In genomic region chr1:94912263-94912986, GRCh38 we compare ENCODE assay signal across 22 cellular contexts. TPM values are rescaled to one million over a fixed set of nuclear protein-coding genes. Genes with fewer than 3 reads are reported as not detected.
DNase-seq lines count a peak whose midpoint lies in the region; ATAC-seq, FAIRE-seq and TF ChIP-seq lines count a peak whose summit lies in the region.
"Had no signal": no experiment of that assay in that cellular context is flagged by ENCODE, and none has a peak within 500 bp of the region (broad histone marks: within the 10 kb centered on the region; RNA-seq: fewer than 3 reads in every experiment).

No MANE protein-coding gene starts in this region.

- no peak overlapping the region for H2BK15ac ChIP-seq in H1 (ENCODE audit: low read length)

- no peak overlapping the region for H3K4me3 Mint-ChIP-seq in neural progenitor cell
- H3K4me3 Mint-ChIP-seq: central memory CD8-positive, alpha-beta T cell had no signal

- H3K23ac ChIP-seq in H1 (ENCODE audit: insufficient read length), result no peak overlapping the region

- H3K27me3 ChIP-seq in MG63 (no peaks in the 10 kb centered on the region), H1 (replicated peaks in 1 of 4; ENCODE audit: control insufficient read depth in 3 of 4, extremely low read depth in 1 of 4, insufficient read depth in 3 of 4, low read length in 3 of 4) (no peaks in the 10 kb centered on the region), neural progenitor cell (no peaks in the 10 kb centered on the region), tibial artery (no peaks in the 10 kb centered on the region)
- H3K27me3 ChIP-seq: heart left ventricle, ovary, thyroid gland had no signal

- 79% methylated on average over 8 of the region's 8 CpGs; no CpG with 5 or more reads in 1 of the 2 experiments for WGBS in H1 (ENCODE audit: extremely low coverage in 1 of 2, insufficient coverage in 1 of 2, insufficient read length in 1 of 2, insufficient replicate concordance in 2 of 2, low coverage in 1 of 2, low lambda C conversion rate in 2 of 2, missing lambda C conversion rate in 1 of 2), 2 experiments

- peaks cover 54 to 98% of the 10 kb centered on the region in 2 experiments for H3K79me2 ChIP-seq in H1 (ENCODE audit: control insufficient read depth in 1 of 2, insufficient read depth in 2 of 2, low read length in 2 of 2)
- H3K79me2 ChIP-seq in neural progenitor cell (ENCODE audit: low read depth), result peaks cover 100% of the 10 kb centered on the region

- no peak overlapping the region for H3K4ac ChIP-seq in H1 (replicated peaks; ENCODE audit: insufficient read length, low read depth, low read length)

- TF ChIP-seq CTCF in H1 (IDR thresholded peaks at IDR 0.05; ENCODE audit: control extremely low read depth in 1 of 3, insufficient read depth in 1 of 3, low read depth in 1 of 3, low read length in 3 of 3) (no peak), neural progenitor cell (IDR thresholded peaks at IDR 0.05) (no peak), tibial artery (IDR thresholded peaks at IDR 0.05) (no peak)

- no peaks in the 10 kb centered on the region for H3K23me2 ChIP-seq in H1 (ENCODE audit: low read depth, low read length)

- peaks cover 19% of the 10 kb centered on the region for H3F3A ChIP-seq in neural progenitor cell (ENCODE audit: low read depth)

- no peak for TF ChIP-seq RAD21 in H1 (IDR thresholded peaks at IDR 0.05 in 1 of 2, conservative IDR thresholded peaks at IDR 0.05 in 1 of 2; ENCODE audit: low read depth in 2 of 2, low read length in 2 of 2)

- H3K56ac ChIP-seq in H1 (replicated peaks; ENCODE audit: insufficient read length, low read depth, low read length), result no peak overlapping the region

- peaks cover 46 to 55% of the 10 kb centered on the region in 2 experiments for H4K20me1 ChIP-seq in H1 (replicated peaks in 1 of 2; ENCODE audit: control insufficient read depth in 1 of 2, insufficient read depth in 2 of 2, low read length in 2 of 2)
- peaks cover 100% of the 10 kb centered on the region for H4K20me1 ChIP-seq in neural progenitor cell (ENCODE audit: low read depth)

- H2BK12ac ChIP-seq in H1 (ENCODE audit: low read depth, low read length), result no peak overlapping the region

- H3K9ac ChIP-seq in H1 (replicated peaks in 1 of 4; ENCODE audit: extremely low read depth in 1 of 4, low read depth in 3 of 4, low read length in 3 of 4), result no peak overlapping the region
- H3K9ac ChIP-seq in neural progenitor cell, result no peak overlapping the region

- H3K4me3 ChIP-seq in MG63 (no peak overlapping the region), H1 (ENCODE audit: extremely low read depth in 1 of 4, insufficient read depth in 2 of 4, low read depth in 3 of 4, low read length in 4 of 4) (no peak overlapping the region), neural progenitor cell (no peak overlapping the region), tibial artery (no peak overlapping the region)
- H3K4me3 ChIP-seq: heart left ventricle, lung, ovary, thyroid gland had no signal

- peaks cover 32% of the 10 kb centered on the region for H3K36me3 ChIP-seq in MG63
- H3K36me3 ChIP-seq in H1 (ENCODE audit: control insufficient read depth in 2 of 4, insufficient read depth in 4 of 4, low read length in 3 of 4), result peaks cover 0 to 7% (median 0%) of the 10 kb centered on the region in 4 experiments; a peak in 1 of 8 replicates
- no peaks in the 10 kb centered on the region for H3K36me3 ChIP-seq in neural progenitor cell
- H3K36me3 ChIP-seq in tibial artery, result no peaks in the 10 kb centered on the region
- H3K36me3 ChIP-seq: ovary, thyroid gland had no signal

- H3K9me3 Mint-ChIP-seq in neural progenitor cell, result peaks cover 55% of the 10 kb centered on the region
- H3K9me3 Mint-ChIP-seq: central memory CD8-positive, alpha-beta T cell had no signal

- no peak overlapping the region for H2BK120ac ChIP-seq in H1 (replicated peaks; ENCODE audit: low read depth, low read length)

- no peak for TF ChIP-seq EP300 in H1 (IDR thresholded peaks at IDR 0.05; ENCODE audit: borderline replicate concordance in 1 of 2, low read depth in 2 of 2, low read length in 2 of 2)

- POLR2A ChIA-PET in H1 (lab: Charles Lee; ENCODE audit: partially characterized antibody), result interaction anchor here (0.7 to 4.5 kb wide), 6 partner anchors 10 to 72 kb away, joined by 3 to 29 read pairs (median 8); partner anchors contain the start of gene CNN3

- H2BK5ac ChIP-seq in H1 (ENCODE audit: low read depth, low read length), result no peak overlapping the region

- CTCF ChIA-PET in H1 (lab: Charles Lee; ENCODE audit: partially characterized antibody), result interaction anchor here (0.7 to 3.5 kb wide), 4 partner anchors 8 to 385 kb away, joined by 3 to 12 read pairs (median 6); no protein-coding TSS in a partner anchor

- H2BK20ac ChIP-seq in H1 (ENCODE audit: low read length), result no peak overlapping the region

- no peak overlapping the region for H4K91ac ChIP-seq in H1 (replicated peaks; ENCODE audit: insufficient read length, low read length)

- no peak for ATAC-seq in GM18520 (IDR thresholded peaks at IDR 0.05; ENCODE audit: unreplicated experiment)

- H3K27ac ChIP-seq in H1 (ENCODE audit: low read depth, low read length) (no peak overlapping the region), neural progenitor cell (peak overlapping the region; percentile 39), tibial artery (peak overlapping the region; percentile 31 to 36)
- H3K27ac ChIP-seq: ovary, thyroid gland, VCaP had no signal

- H3K14ac ChIP-seq in H1 (ENCODE audit: insufficient read length), result no peak overlapping the region

- no peak for FAIRE-seq in H1 (lab: Jason Lieb, UNC)

- H3K36me3 Mint-ChIP-seq in neural progenitor cell, result peaks cover 72% of the 10 kb centered on the region

- intact Hi-C loops in tibial artery (cut with DNase I; ENCODE audit: low total_unique reads), result no loop called here

- peaks cover 8 to 26% (median 19%) of the 10 kb centered on the region in 4 experiments for H3K4me1 ChIP-seq in H1 (replicated peaks in 1 of 4; ENCODE audit: control insufficient read depth in 3 of 4, insufficient read depth in 4 of 4, low read length in 3 of 4)
- peaks cover 27% of the 10 kb centered on the region for H3K4me1 ChIP-seq in neural progenitor cell
- H3K4me1 ChIP-seq in tibial artery, result peaks cover 0 to 99% (median 47%) of the 10 kb centered on the region in 4 donors

- H2AFZ ChIP-seq in H1 (ENCODE audit: low read length) (no peak overlapping the region), neural progenitor cell (replicated peaks) (no peak overlapping the region)

- H3K27me3 Mint-ChIP-seq in neural progenitor cell (ENCODE audit: insufficient read depth, low read depth), result peaks cover 13% of the 10 kb centered on the region

- TF ChIP-seq POLR2A in H1 (IDR thresholded peaks at IDR 0.05; ENCODE audit: control extremely low read depth in 1 of 2, low read depth in 2 of 2, low read length in 2 of 2), result no peak

- H3K27ac Mint-ChIP-seq in neural progenitor cell, result no peak overlapping the region

- H4K5ac ChIP-seq in H1 (ENCODE audit: insufficient read length, low read depth, low read length), result no peak overlapping the region

- H3K4me2 ChIP-seq in H1 (ENCODE audit: insufficient read depth in 1 of 2, low read depth in 2 of 2, low read length in 2 of 2), result no peak overlapping the region; a peak in 2 of 4 replicates
- no peak overlapping the region for H3K4me2 ChIP-seq in neural progenitor cell

- H3K18ac ChIP-seq in H1 (ENCODE audit: extremely low read depth, low read length), result no peak overlapping the region

- no peak overlapping the region for H4K8ac ChIP-seq in H1 (ENCODE audit: extremely low read depth, insufficient read depth, low read length)

- peak; percentile 11 for DNase-seq in MG63
- DNase-seq in H1 (ENCODE audit: low read depth in 1 of 2, low spot score in 2 of 2), result no peak
- DNase-seq in neural progenitor cell (ENCODE audit: low spot score), result no peak
- no peak for DNase-seq in tibial artery
- no peak for DNase-seq in SW 1271 (lab: John Stamatoyannopoulos, UW)
- no peak for DNase-seq in NCI-H187 treated with DMSO at 0.1 percent for 48 hours (lab: John Stamatoyannopoulos, UW)
- DNase-seq: activated CD4-positive, alpha-beta T cell treated with anti-CD3 and anti-CD28 coated beads, Interleukin-2, amount 50 U/mL, for 48 hours; activated T-cell treated with anti-CD3 and anti-CD28 coated beads for 4 hours; amniotic stem cell; DND-41; effector memory CD4-positive, alpha-beta T cell; heart left ventricle; NCI-H1417; NCI-H2171 treated with DMSO at 0.1 percent for 48 hours; NCI-H526 treated with DMSO at 0.1 percent for 48 hours; ovary; T-helper 2 cell; thyroid gland had no signal

- no peak overlapping the region for H2AK5ac ChIP-seq in H1 (ENCODE audit: low read depth, low read length)

- peaks cover 13% of the 10 kb centered on the region for H3K79me1 ChIP-seq in H1 (ENCODE audit: low read depth, low read length)

- H3K4me1 Mint-ChIP-seq in neural progenitor cell, result peaks cover 16% of the 10 kb centered on the region
- H3K4me1 Mint-ChIP-seq: central memory CD8-positive, alpha-beta T cell had no signal

- H3K9me3 ChIP-seq in MG63 (no peaks in the 10 kb centered on the region), H1 (ENCODE audit: insufficient read depth in 2 of 2, low read depth in 1 of 2, low read length in 1 of 2) (no peaks in the 10 kb centered on the region), neural progenitor cell (ENCODE audit: low read depth) (no peaks in the 10 kb centered on the region), tibial artery (no peaks in the 10 kb centered on the region)
- H3K9me3 ChIP-seq: heart left ventricle, ovary, thyroid gland had no signal

TF ChIP-seq in H1, 55 proteins besides CTCF, POLR2A, EP300 and RAD21:
- peak; percentile 96 for TF ChIP-seq SRF (IDR thresholded peaks at IDR 0.05; ENCODE audit: low read depth, low read length)
- TF ChIP-seq NRF1 (IDR thresholded peaks at IDR 0.05; ENCODE audit: low read depth, low read length), result no peak
- no peak for TF ChIP-seq HDAC6 (IDR thresholded peaks at IDR 0.05; ENCODE audit: low read depth, low read length)
- TF ChIP-seq SUZ12 (IDR thresholded peaks at IDR 0.05; ENCODE audit: low read length), result no peak
- TF ChIP-seq TAF1 (IDR thresholded peaks at IDR 0.05; ENCODE audit: low read depth, low read length), result no peak

RNA-seq across cellular contexts. Expression of gene CNN3, which starts 14.5 kb away (rescaled TPM):
- total RNA-seq in MG63 (2014; rRNA removed; shearing (Covaris generic); ENCODE audit: low replicate concordance), result 129 and 169 TPM in 2 replicates
- total RNA-seq in H1 (2021; fragmentation: NEBNext Ultra II Directional; extraction: Animal tissue kit (Norgen Biotek cat#: 25700)), result 262 and 266 TPM in 2 replicates
- polyA plus RNA-seq in H1 (2011; rRNA removed), result 85.2 and 134 TPM in 2 replicates
- polyA plus RNA-seq in H1 (2011; cell fraction: cytosol; rRNA removed), result 137 TPM
- polyA plus RNA-seq in H1 (2011; cell fraction: nucleus; rRNA removed), result 71.1 TPM
- polyA plus RNA-seq in H1 (2012, experiment 1 of 2), result 197 to 274 TPM (median 227 TPM) in 4 replicates
- polyA plus RNA-seq in H1 (2012, experiment 2 of 2), result 28.2 TPM
- 118 TPM for polyA plus RNA-seq in H1 (2013, experiment 1 of 2)
- 124 TPM for polyA plus RNA-seq in H1 (2013, experiment 2 of 2)
- 179 and 244 TPM in 2 replicates for polyA minus RNA-seq in H1 (2011; rRNA and poly(A)+ RNA removed)
- 141 TPM for polyA minus RNA-seq in H1 (2011; cell fraction: cytosol; rRNA and poly(A)+ RNA removed)
- 140 TPM for polyA minus RNA-seq in H1 (2011; cell fraction: nucleus; rRNA and poly(A)+ RNA removed)
- total RNA-seq in neural progenitor cell (ENCODE audit: low replicate concordance), result 477 and 644 TPM in 2 replicates
